1 cellular context compared by ENCODE assay signal in genomic region chr1:230270185-230270939, GRCh38.
TF ChIP-seq lines count a peak whose summit lies in the region.

No MANE protein-coding gene starts in this region.

TF ChIP-seq in IMR-90, 13 proteins besides CTCF, POLR2A, EP300 and RAD21 (continued from another document):
- TF ChIP-seq ELK1 (IDR thresholded peaks at IDR 0.05; ENCODE audit: borderline replicate concordance, low read depth, low read length) (no peak), RCOR1 (IDR thresholded peaks at IDR 0.05; ENCODE audit: insufficient replicate concordance, low read length) (no peak), NFE2L2 (IDR thresholded peaks at IDR 0.05; ENCODE audit: low read depth, low read length) (no peak), SMC3 (IDR thresholded peaks at IDR 0.05; ENCODE audit: low read depth, low read length) (no peak), USF2 (IDR thresholded peaks at IDR 0.05; ENCODE audit: low read depth, low read length) (no peak), MAZ (IDR thresholded peaks at IDR 0.05; ENCODE audit: borderline replicate concordance, low read depth, low read length) (no peak), BHLHE40 (IDR thresholded peaks at IDR 0.05; ENCODE audit: low read depth, low read length) (no peak), MAFK (IDR thresholded peaks at IDR 0.05; ENCODE audit: low read depth, low read length) (no peak), MXI1 (IDR thresholded peaks at IDR 0.05; ENCODE audit: borderline replicate concordance, low read depth, low read length) (no peak), FOS (IDR thresholded peaks at IDR 0.05; ENCODE audit: low read depth, low read length) (no peak)
TF ChIP-seq in IMR-90: peak in this region for 0.
